ENCODE assay signal across 29 cellular contexts in genomic region chr14:72589652-72590051, GRCh38.
"Had no signal": no experiment of that assay in that cellular context is flagged by ENCODE, and none has a peak within 500 bp of the region (broad histone marks: within the 10 kb centered on the region; RNA-seq: fewer than 3 reads in every experiment).

No MANE protein-coding gene starts in this region.

- H3K27ac Mint-ChIP-seq: activated CD4-positive, alpha-beta T cell treated with anti-CD3 and anti-CD28 coated beads for 36 hours; activated CD4-positive, alpha-beta T cell treated with anti-CD3 and anti-CD28 coated beads, Interleukin-2, amount 10 ng/mL, durations not matched to agents 24 days and 14 days; activated CD8-positive, alpha-beta T cell treated with anti-CD3 and anti-CD28 coated beads for 36 hours; activated naive CD8-positive, alpha-beta T cell; activated T-helper 17 cell treated with anti-CD3 and anti-CD28 coated beads, Interleukin-2, amount 50 U/mL, for 72 hours; dendritic cell treated with granulocyte-macrophage colony-stimulating factor and Interleukin-4, amounts not matched to agents 40 ng/mL and 50 ng/mL, for 4 days had no signal

- H3K27me3 ChIP-seq: brain microvascular endothelial cell, dorsolateral prefrontal cortex, esophagus muscularis mucosa, gastroesophageal sphincter had no signal

- H3K4me3 ChIP-seq: coronary artery, dorsolateral prefrontal cortex, esophagus muscularis mucosa, gastroesophageal sphincter, heart right ventricle had no signal

- DNase-seq: activated CD4-positive, alpha-beta T cell treated with anti-CD3 and anti-CD28 coated beads for 36 hours; activated CD4-positive, alpha-beta T cell treated with anti-CD3 and anti-CD28 coated beads, Interleukin-2, amount 10 ng/mL, durations not matched to agents 24 days and 14 days; activated CD4-positive, CD25-positive, alpha-beta regulatory T cell; activated CD4-positive, CD25-positive, alpha-beta regulatory T cell treated with anti-CD3 and anti-CD28 coated beads, Interleukin-2, amount 50 U/mL, for 72 hours; activated CD8-positive, alpha-beta memory T cell treated with anti-CD3 and anti-CD28 coated beads for 24 hours; activated CD8-positive, alpha-beta T cell treated with anti-CD3 and anti-CD28 coated beads for 36 hours; activated effector memory CD4-positive, alpha-beta T cell treated with Interleukin-2 at 50 U/mL for 16 hours; activated gamma-delta T cell treated with Interleukin-2 at 50 U/mL for 16 hours; activated naive CD4-positive, alpha-beta T cell treated with anti-CD3 and anti-CD28 coated beads, Interleukin-2, amount 50 U/mL, for 16 hours; activated naive CD4-positive, alpha-beta T cell treated with Interleukin-2 at 50 U/mL for 16 hours; activated T-cell treated with anti-CD3 and anti-CD28 coated beads, Interleukin-2, amount 50 U/mL, for 4 hours; amniotic stem cell; anterior cingulate cortex; brain microvascular endothelial cell; dorsolateral prefrontal cortex; effector memory CD4-positive, alpha-beta T cell; erythroblast; foreskin keratinocyte; heart right ventricle; T-helper 2 cell had no signal

- H3K4me3 Mint-ChIP-seq: activated CD4-positive, alpha-beta T cell treated with anti-CD3 and anti-CD28 coated beads for 36 hours; activated CD8-positive, alpha-beta T cell treated with anti-CD3 and anti-CD28 coated beads for 36 hours; activated T-cell treated with anti-CD3 and anti-CD28 coated beads, Interleukin-2, amount 50 U/mL, for 4 hours; dendritic cell treated with granulocyte-macrophage colony-stimulating factor and Interleukin-4, amounts not matched to agents 40 ng/mL and 50 ng/mL, for 4 days had no signal

- FAIRE-seq: astrocyte, bronchial epithelial cell had no signal

- H3K9me3 Mint-ChIP-seq: activated T-cell treated with anti-CD3 and anti-CD28 coated beads, Interleukin-2, amount 50 U/mL, for 4 hours; central memory CD8-positive, alpha-beta T cell; dendritic cell treated with granulocyte-macrophage colony-stimulating factor and Interleukin-4, amounts not matched to agents 40 ng/mL and 50 ng/mL, for 4 days had no signal

- H3K4me1 ChIP-seq: esophagus muscularis mucosa, foreskin keratinocyte, gastroesophageal sphincter had no signal

- H3K36me3 ChIP-seq: brain microvascular endothelial cell, esophagus muscularis mucosa, gastroesophageal sphincter, heart right ventricle had no signal

- H3K27ac ChIP-seq: brain microvascular endothelial cell, coronary artery, dorsolateral prefrontal cortex, esophagus muscularis mucosa, foreskin keratinocyte, gastroesophageal sphincter, heart right ventricle had no signal

- H3K9me3 ChIP-seq: esophagus muscularis mucosa, gastroesophageal sphincter, heart right ventricle had no signal

- ATAC-seq: activated CD4-positive, alpha-beta T cell treated with anti-CD3 and anti-CD28 coated beads for 36 hours; activated CD8-positive, alpha-beta T cell treated with anti-CD3 and anti-CD28 coated beads for 36 hours; activated T-cell treated with anti-CD3 and anti-CD28 coated beads, Interleukin-2, amount 50 U/mL, for 4 hours; activated T-helper 17 cell treated with anti-CD3 and anti-CD28 coated beads, Interleukin-2, amount 50 U/mL, for 72 hours; foreskin keratinocyte; gastroesophageal sphincter; heart right ventricle had no signal
